15 cellular contexts compared by ENCODE assay signal in the genomic region with DNA sequence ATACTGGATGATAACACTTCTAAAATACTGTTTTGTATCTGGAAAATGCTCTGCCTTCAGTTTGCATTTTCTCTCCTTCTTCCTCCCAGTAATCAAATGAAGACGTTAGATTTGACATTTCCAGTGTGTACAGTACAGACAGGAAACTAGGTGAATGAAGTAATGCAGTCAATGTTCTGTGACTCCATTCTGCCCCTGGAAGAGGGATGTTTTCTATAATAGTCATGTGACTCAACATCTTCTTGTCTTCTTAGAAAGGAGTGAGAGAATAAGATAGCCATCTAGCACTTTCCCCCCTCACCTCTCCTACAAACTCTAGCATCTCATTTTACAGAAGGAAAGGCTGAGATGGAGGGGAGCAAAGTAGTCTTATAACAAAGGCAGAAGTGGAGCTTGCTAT.
DNase-seq lines count a peak whose midpoint lies in the region; ATAC-seq and TF ChIP-seq lines count a peak whose summit lies in the region.
"Had no signal": no experiment of that assay in that cellular context is flagged by ENCODE, and none has a peak within 500 bp of the region (broad histone marks: within the 10 kb centered on the region; RNA-seq: fewer than 3 reads in every experiment).

No MANE protein-coding gene starts in this region.

- ATAC-seq in upper lobe of right lung (no peak), GM18861 (IDR thresholded peaks at IDR 0.05; ENCODE audit: unreplicated experiment) (no peak), GM18517 (IDR thresholded peaks at IDR 0.05; ENCODE audit: unreplicated experiment) (no peak)
- ATAC-seq: CD8-positive, alpha-beta T cell had no signal

- H3K9ac ChIP-seq in muscle layer of colon (ENCODE audit: low read length) = no peak overlapping the region

- H3K9me3 ChIP-seq in muscle layer of colon (ENCODE audit: low read length) (no peaks in the 10 kb centered on the region), upper lobe of right lung (no peaks in the 10 kb centered on the region)

- H3K27ac ChIP-seq in muscle layer of colon (ENCODE audit: low read depth, low read length) = peak overlapping the region; percentile 79
- peak overlapping the region; percentile 58 for H3K27ac ChIP-seq in upper lobe of right lung

- intact Hi-C loops in upper lobe of right lung (cut with DNase I) = no loop called here

- peaks cover 7% of the 10 kb centered on the region for H3K36me3 ChIP-seq in muscle layer of colon (ENCODE audit: insufficient read depth, low read length)
- no peaks in the 10 kb centered on the region for H3K36me3 ChIP-seq in upper lobe of right lung

- DNase-seq in HT1080 (ENCODE audit: low read depth) (peak; percentile 17), choroid plexus epithelial cell (ENCODE audit: low read depth) (peak; percentile 45), upper lobe of right lung (no peak), MV-4-11 (lab: John Stamatoyannopoulos, UW) (no peak)
- DNase-seq: activated CD4-positive, alpha-beta T cell treated with anti-CD3 and anti-CD28 coated beads for 4 hours; CD8-positive, alpha-beta T cell; H7; left ventricle myocardium superior; NCI-H1092; NCI-H2171; SHP77; stimulated activated CD4-positive, alpha-beta T cell treated with anti-CD3 and anti-CD28 coated beads, Interleukin-4, amount 100 ng/mL, for 4 hours had no signal

- no peak for TF ChIP-seq CTCF in choroid plexus epithelial cell (conservative IDR thresholded peaks at IDR 0.05; ENCODE audit: low read depth, low read length)
- no peak for TF ChIP-seq CTCF in upper lobe of right lung (IDR thresholded peaks at IDR 0.05)

- H3K27me3 ChIP-seq in muscle layer of colon (ENCODE audit: control insufficient read depth in 1 of 2, insufficient read depth in 2 of 2, low read length in 2 of 2) (no peaks in the 10 kb centered on the region), upper lobe of right lung (no peaks in the 10 kb centered on the region)

- no peak overlapping the region for H3K4me3 ChIP-seq in choroid plexus epithelial cell (ENCODE audit: low read depth, low read length)
- H3K4me3 ChIP-seq in muscle layer of colon (ENCODE audit: low read depth in 1 of 2, low read length in 2 of 2) = no peak overlapping the region
- H3K4me3 ChIP-seq in upper lobe of right lung = no peak overlapping the region

- H3K4me1 ChIP-seq in muscle layer of colon (ENCODE audit: insufficient read depth, low read length) (peaks cover 86% of the 10 kb centered on the region), upper lobe of right lung (peaks cover 46% of the 10 kb centered on the region)

Comparison
In these comparisons a context has a peak if more than half of its experiments do, and no peak if none do; other contexts are left out.
1. DNase-seq: peak in HT1080 (single experiment) and choroid plexus epithelial cell (single experiment); none in upper lobe of right lung (single experiment) and MV-4-11 (single experiment).